ENCODE assay signal across 1 cellular context in the genomic region with DNA sequence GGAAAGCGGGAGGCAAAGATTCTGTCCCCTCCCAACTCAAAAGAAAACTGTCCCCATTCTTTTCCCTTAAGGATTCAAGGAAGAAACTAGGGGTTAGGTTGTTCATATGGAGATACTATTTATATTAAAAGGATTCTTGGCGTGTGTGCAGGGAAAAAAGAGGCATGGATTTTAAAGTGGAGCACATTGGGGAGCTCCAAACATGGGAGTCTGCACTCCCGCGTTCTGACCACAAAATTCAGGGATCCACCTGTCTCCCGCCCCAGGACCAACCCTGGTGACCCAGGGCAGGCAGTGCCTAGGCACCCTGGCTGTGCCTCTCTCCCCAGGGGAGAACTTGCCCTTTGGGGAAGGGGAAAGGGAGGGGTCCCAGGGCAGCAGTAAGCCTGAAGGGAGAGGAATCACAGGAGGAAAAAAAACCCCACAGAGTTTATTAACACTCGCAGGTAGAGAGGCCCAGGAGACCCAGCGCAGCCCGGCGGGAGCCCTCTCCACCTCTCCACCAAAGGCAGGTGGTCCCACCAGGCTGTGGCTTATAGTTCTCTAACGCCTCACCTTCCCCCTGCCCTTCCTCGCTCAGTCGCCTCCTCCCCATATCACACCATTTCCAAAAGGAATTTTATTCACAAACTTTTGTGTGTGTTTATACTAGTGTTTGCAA.
TF ChIP-seq lines count a peak whose summit lies in the region.

No MANE protein-coding gene starts in this region.

TF ChIP-seq in SK-N-SH treated with all-trans-retinoic acid at 6 μM for 48 hours, 23 proteins besides CTCF, POLR2A, EP300 and RAD21 (continued from another document):
- TF ChIP-seq, protein P1, sequence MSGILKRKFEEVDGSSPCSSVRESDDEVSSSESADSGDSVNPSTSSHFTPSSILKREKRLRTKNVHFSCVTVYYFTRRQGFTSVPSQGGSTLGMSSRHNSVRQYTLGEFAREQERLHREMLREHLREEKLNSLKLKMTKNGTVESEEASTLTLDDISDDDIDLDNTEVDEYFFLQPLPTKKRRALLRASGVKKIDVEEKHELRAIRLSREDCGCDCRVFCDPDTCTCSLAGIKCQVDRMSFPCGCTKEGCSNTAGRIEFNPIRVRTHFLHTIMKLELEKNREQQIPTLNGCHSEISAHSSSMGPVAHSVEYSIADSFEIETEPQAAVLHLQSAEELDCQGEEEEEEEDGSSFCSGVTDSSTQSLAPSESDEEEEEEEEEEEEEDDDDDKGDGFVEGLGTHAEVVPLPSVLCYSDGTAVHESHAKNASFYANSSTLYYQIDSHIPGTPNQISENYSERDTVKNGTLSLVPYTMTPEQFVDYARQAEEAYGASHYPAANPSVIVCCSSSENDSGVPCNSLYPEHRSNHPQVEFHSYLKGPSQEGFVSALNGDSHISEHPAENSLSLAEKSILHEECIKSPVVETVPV (CRISPR knock-in tag; IDR thresholded peaks at IDR 0.05) = no peak
- no peak for TF ChIP-seq ZNF70 (CRISPR knock-in tag; IDR thresholded peaks at IDR 0.05)
- no peak for TF ChIP-seq RARB (CRISPR knock-in tag; IDR thresholded peaks at IDR 0.05)
- TF ChIP-seq ZFP30 (CRISPR knock-in tag; IDR thresholded peaks at IDR 0.05) = no peak
- TF ChIP-seq CSDC2 (CRISPR knock-in tag; IDR thresholded peaks at IDR 0.05) = no peak
